1 cellular context compared by ENCODE assay signal in the genomic region with DNA sequence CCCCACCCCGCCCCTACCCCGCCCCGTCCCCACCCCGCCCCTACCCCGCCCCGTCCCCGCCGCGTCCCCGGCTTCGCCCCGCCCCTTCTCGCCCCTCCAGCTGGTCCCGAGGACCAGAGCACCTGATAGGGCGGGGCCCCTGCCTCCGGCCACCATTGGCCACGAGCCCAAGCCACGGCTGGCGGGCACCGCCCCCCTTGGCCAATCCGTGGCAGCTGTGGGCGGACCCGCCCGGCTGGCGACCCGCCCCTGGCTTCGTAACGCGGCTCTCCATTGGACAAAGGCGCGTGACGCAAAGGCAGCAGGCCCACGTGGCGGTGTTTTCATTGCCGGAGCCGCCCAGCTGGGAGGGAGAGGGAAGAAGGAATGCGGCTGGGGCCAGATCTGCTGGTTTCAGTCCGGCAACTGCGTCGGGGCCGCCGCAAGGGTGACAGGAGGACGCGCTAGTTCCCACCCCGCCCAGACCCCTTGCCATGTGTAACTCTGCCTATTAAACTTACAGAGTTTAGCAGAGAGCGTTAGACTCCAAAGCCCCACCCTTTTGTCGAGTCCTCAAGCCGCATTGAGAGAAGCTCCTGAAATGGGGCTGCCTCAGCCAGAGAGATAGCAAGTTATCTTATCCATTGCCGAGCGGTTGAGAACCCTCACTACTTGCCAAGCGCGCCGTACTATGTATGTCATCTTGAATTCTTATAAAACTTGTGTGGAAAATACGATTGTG.
TF ChIP-seq lines count a peak whose summit lies in the region.

No MANE protein-coding gene starts in this region.

TF ChIP-seq in SK-N-SH treated with all-trans-retinoic acid at 6 μM for 48 hours, 23 proteins besides CTCF, POLR2A, EP300 and RAD21 (continued from another document):
- TF ChIP-seq ESRRG (CRISPR knock-in tag; IDR thresholded peaks at IDR 0.05) (no peak), ZC3H10 (CRISPR knock-in tag; IDR thresholded peaks at IDR 0.05) (no peak), SNAI2 (CRISPR knock-in tag; IDR thresholded peaks at IDR 0.05) (no peak), TOX (CRISPR knock-in tag; IDR thresholded peaks at IDR 0.05; ENCODE audit: borderline replicate concordance) (no peak)
TF ChIP-seq in SK-N-SH treated with all-trans-retinoic acid at 6 μM for 48 hours: peak in this region for 0.
